1 cellular context compared by ENCODE assay signal in the genomic region with DNA sequence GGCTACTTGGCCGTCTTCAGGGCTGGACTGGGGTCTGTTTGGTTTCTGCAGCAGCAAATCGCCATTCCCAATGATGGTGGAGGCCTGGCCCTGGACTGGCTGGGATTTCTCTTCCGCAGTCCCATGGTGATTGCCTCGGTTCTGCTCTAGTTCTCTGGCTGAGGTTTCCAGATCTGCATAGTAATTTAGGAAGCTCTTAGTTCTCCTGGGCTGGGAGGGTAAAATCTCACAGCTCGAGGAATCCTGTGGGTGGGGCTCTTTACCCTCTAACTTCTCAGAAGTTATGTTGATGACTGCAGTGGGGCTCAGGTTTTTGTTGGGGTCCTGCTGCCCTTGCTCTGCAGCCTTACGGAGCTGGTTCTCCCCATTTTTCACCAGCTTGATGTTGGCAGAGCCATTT.
TF ChIP-seq lines count a peak whose summit lies in the region.

No MANE protein-coding gene starts in this region.

TF ChIP-seq in SK-N-SH treated with all-trans-retinoic acid at 6 μM for 48 hours, 23 proteins besides CTCF, POLR2A, EP300 and RAD21:
- TF ChIP-seq ZFP30 (CRISPR knock-in tag; IDR thresholded peaks at IDR 0.05): no peak
- TF ChIP-seq, protein P1, sequence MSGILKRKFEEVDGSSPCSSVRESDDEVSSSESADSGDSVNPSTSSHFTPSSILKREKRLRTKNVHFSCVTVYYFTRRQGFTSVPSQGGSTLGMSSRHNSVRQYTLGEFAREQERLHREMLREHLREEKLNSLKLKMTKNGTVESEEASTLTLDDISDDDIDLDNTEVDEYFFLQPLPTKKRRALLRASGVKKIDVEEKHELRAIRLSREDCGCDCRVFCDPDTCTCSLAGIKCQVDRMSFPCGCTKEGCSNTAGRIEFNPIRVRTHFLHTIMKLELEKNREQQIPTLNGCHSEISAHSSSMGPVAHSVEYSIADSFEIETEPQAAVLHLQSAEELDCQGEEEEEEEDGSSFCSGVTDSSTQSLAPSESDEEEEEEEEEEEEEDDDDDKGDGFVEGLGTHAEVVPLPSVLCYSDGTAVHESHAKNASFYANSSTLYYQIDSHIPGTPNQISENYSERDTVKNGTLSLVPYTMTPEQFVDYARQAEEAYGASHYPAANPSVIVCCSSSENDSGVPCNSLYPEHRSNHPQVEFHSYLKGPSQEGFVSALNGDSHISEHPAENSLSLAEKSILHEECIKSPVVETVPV (CRISPR knock-in tag; IDR thresholded peaks at IDR 0.05): no peak
- no peak for TF ChIP-seq ZNF70 (CRISPR knock-in tag; IDR thresholded peaks at IDR 0.05)
- no peak for TF ChIP-seq RARB (CRISPR knock-in tag; IDR thresholded peaks at IDR 0.05)
- no peak for TF ChIP-seq ARNTL (CRISPR knock-in tag; IDR thresholded peaks at IDR 0.05; ENCODE audit: borderline replicate concordance, low read depth)
- TF ChIP-seq ZNF565 (CRISPR knock-in tag; conservative IDR thresholded peaks at IDR 0.05; ENCODE audit: low read depth): no peak
- TF ChIP-seq PPARA (CRISPR knock-in tag; IDR thresholded peaks at IDR 0.05; ENCODE audit: borderline replicate concordance): no peak
- no peak for TF ChIP-seq CSDC2 (CRISPR knock-in tag; IDR thresholded peaks at IDR 0.05)
- no peak for TF ChIP-seq ESRRG (CRISPR knock-in tag; IDR thresholded peaks at IDR 0.05)
- TF ChIP-seq SNAI2 (CRISPR knock-in tag; IDR thresholded peaks at IDR 0.05): no peak
- no peak for TF ChIP-seq ZNF8 (CRISPR knock-in tag; IDR thresholded peaks at IDR 0.05)
- no peak for TF ChIP-seq ISL1 (CRISPR knock-in tag; IDR thresholded peaks at IDR 0.05)
- no peak for TF ChIP-seq GLIS3 (CRISPR knock-in tag; IDR thresholded peaks at IDR 0.05)
- no peak for TF ChIP-seq TCF4 (CRISPR knock-in tag; IDR thresholded peaks at IDR 0.05; ENCODE audit: borderline replicate concordance)
- no peak for TF ChIP-seq ZC3H10 (CRISPR knock-in tag; IDR thresholded peaks at IDR 0.05)
- TF ChIP-seq ZFP3 (CRISPR knock-in tag; IDR thresholded peaks at IDR 0.05): no peak
